ENCODE assay signal across 20 cellular contexts in the genomic region with DNA sequence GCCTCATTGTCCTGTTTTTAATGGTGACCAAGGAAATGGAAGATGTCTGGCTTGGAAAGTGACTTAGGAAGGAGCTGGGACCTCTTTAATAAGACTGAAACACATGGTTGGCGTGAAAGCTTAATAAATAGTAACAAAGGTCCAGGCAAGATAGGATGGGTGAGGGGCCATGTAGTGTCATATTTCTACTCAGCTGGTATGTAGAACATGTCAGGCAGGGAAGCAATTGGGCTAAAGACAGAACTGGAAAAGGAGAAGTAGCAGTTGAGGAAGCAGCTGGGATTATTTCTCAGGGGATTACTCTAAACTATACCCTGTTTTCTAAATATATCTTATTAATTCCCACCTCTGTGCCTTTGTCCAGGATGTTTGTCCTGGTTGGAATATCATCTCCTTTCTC. TPM values are rescaled to one million over a fixed set of nuclear protein-coding genes. Genes with fewer than 3 reads are reported as not detected.
"Had no signal": no experiment of that assay in that cellular context is flagged by ENCODE, and none has a peak within 500 bp of the region (broad histone marks: within the 10 kb centered on the region; RNA-seq: fewer than 3 reads in every experiment).

No MANE protein-coding gene starts in this region.

- H3K27ac Mint-ChIP-seq: activated CD4-positive, alpha-beta memory T cell treated with anti-CD3 and anti-CD28 coated beads for 36 hours; activated CD4-positive, alpha-beta T cell treated with anti-CD3 and anti-CD28 coated beads for 36 hours; activated CD8-positive, alpha-beta memory T cell treated with anti-CD3 and anti-CD28 coated beads, Interleukin-2, amount 10 ng/mL, durations not matched to agents 7 days and 5 days; activated naive CD8-positive, alpha-beta T cell treated with anti-CD3 and anti-CD28 coated beads, Interleukin-2, amount 10 ng/mL, durations not matched to agents 7 days and 5 days; activated T-helper 2 cell treated with anti-CD3 and anti-CD28 coated beads, Interferon-gamma antibody, Interleukin-2, Interleukin-4, amounts not matched to agents 10 μg/mL and 5 μg/mL and 100 μg/mL, durations not matched to agents 14 hours and 24 hours and 36 hours; memory B cell; naive thymus-derived CD4-positive, alpha-beta T cell had no signal

- H3K4me3 ChIP-seq: cardiac muscle cell, ovary, psoas muscle, skin epidermis, tibial artery had no signal

- H3K27ac ChIP-seq: cardiac muscle cell, ovary, psoas muscle, skin epidermis, tibial artery had no signal

- H3K27me3 Mint-ChIP-seq: activated CD4-positive, alpha-beta memory T cell treated with anti-CD3 and anti-CD28 coated beads for 36 hours; activated CD4-positive, alpha-beta T cell treated with anti-CD3 and anti-CD28 coated beads for 36 hours; activated CD8-positive, alpha-beta memory T cell treated with anti-CD3 and anti-CD28 coated beads, Interleukin-2, amount 10 ng/mL, durations not matched to agents 7 days and 5 days; activated naive CD8-positive, alpha-beta T cell treated with anti-CD3 and anti-CD28 coated beads, Interleukin-2, amount 10 ng/mL, durations not matched to agents 7 days and 5 days; memory B cell; naive thymus-derived CD4-positive, alpha-beta T cell had no signal

- H3K36me3 ChIP-seq: cardiac muscle cell, ovary, tibial artery had no signal

- DNase-seq: activated CD4-positive, alpha-beta memory T cell treated with anti-CD3 and anti-CD28 coated beads for 36 hours; activated CD4-positive, alpha-beta T cell treated with anti-CD3 and anti-CD28 coated beads for 36 hours; activated CD8-positive, alpha-beta memory T cell treated with anti-CD3 and anti-CD28 coated beads, Interleukin-2, amount 10 ng/mL, durations not matched to agents 7 days and 5 days; activated naive CD4-positive, alpha-beta T cell treated with Interleukin-2 at 50 U/mL for 16 hours; activated naive CD8-positive, alpha-beta T cell treated with anti-CD3 and anti-CD28 coated beads, Interleukin-2, amount 10 ng/mL, durations not matched to agents 7 days and 5 days; amygdala; dermis blood vessel endothelial cell; effector memory CD4-positive, alpha-beta T cell; naive thymus-derived CD4-positive, alpha-beta T cell; ovary; psoas muscle; right cardiac atrium; stimulated activated naive CD8-positive, alpha-beta T cell treated with anti-CD3 and anti-CD28 coated beads, Interleukin-15, Interleukin-2, amounts not matched to agents 100 U/mL and 50 U/mL, for 24 hours; substantia nigra; T-helper 9 cell; tibial artery had no signal

- H3K27me3 ChIP-seq: cardiac muscle cell, ovary, tibial artery had no signal

- H3K4me1 Mint-ChIP-seq: activated CD4-positive, alpha-beta T cell treated with anti-CD3 and anti-CD28 coated beads for 36 hours; activated CD8-positive, alpha-beta memory T cell treated with anti-CD3 and anti-CD28 coated beads, Interleukin-2, amount 10 ng/mL, durations not matched to agents 7 days and 5 days; activated naive CD8-positive, alpha-beta T cell treated with anti-CD3 and anti-CD28 coated beads, Interleukin-2, amount 10 ng/mL, durations not matched to agents 7 days and 5 days had no signal

- ATAC-seq: activated CD4-positive, alpha-beta T cell treated with anti-CD3 and anti-CD28 coated beads for 36 hours; activated CD8-positive, alpha-beta memory T cell treated with anti-CD3 and anti-CD28 coated beads, Interleukin-2, amount 10 ng/mL, durations not matched to agents 7 days and 5 days; naive thymus-derived CD4-positive, alpha-beta T cell; psoas muscle; right cardiac atrium; stimulated activated naive CD8-positive, alpha-beta T cell treated with anti-CD3 and anti-CD28 coated beads, Interleukin-15, Interleukin-2, amounts not matched to agents 100 U/mL and 50 U/mL, for 24 hours had no signal

- H3K9me3 ChIP-seq: ovary, psoas muscle, tibial artery had no signal

- H3K4me3 Mint-ChIP-seq: activated CD4-positive, alpha-beta memory T cell treated with anti-CD3 and anti-CD28 coated beads for 36 hours; activated CD4-positive, alpha-beta T cell treated with anti-CD3 and anti-CD28 coated beads for 36 hours; activated CD8-positive, alpha-beta memory T cell treated with anti-CD3 and anti-CD28 coated beads, Interleukin-2, amount 10 ng/mL, durations not matched to agents 7 days and 5 days; activated naive CD8-positive, alpha-beta T cell treated with anti-CD3 and anti-CD28 coated beads, Interleukin-2, amount 10 ng/mL, durations not matched to agents 7 days and 5 days; memory B cell; naive thymus-derived CD4-positive, alpha-beta T cell had no signal

- H3K4me1 ChIP-seq: psoas muscle, tibial artery had no signal

RNA-seq across cellular contexts. Expression of gene ITGB1BP2, which starts 18.6 kb away (rescaled TPM):
- polyA plus RNA-seq: naive thymus-derived CD4-positive, alpha-beta T cell had no signal
